Comparison of ENCODE assay signal across 13 cellular contexts in the genomic region with DNA sequence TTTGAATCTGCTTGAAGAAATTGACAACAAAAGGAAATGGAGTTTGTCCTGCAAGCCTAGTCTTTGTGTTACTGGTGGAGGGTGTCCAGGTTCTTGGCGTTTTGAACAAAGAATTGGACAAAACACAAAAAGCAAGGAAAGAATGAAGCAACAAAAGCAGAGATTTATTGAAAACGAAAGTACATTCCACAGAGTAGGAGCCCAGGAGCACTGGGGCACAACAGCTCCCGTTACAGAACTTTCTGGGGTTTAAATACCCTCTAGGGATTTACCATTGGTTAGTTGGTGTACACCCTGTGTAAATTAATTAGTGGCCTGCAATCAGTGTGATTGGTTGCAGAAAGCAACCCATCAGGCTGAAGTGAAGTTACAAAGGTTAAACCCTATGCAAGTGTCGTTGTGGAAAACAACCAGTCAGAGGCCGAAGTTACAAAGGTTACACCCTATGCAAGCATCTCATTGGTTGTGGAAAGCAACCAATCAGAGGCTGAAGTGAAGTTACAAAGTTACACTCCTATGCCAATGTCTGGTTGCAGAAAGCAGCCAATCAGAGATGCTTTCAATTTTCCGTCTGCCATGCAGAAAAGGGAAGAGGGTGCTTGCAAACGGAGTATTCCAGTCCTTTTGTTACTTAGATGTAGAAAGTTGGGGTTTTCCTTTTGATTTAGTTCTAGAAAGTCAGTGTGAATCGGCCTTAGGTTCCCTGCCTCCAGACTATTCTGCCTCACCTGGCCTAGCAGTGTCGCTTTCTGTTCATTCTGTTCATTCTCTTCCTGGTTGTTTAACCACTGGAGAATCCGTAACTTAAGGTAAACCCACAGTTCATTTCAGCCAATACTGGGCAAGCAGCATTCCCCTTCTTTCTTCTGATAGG. TPM values are rescaled to one million over a fixed set of nuclear protein-coding genes. Genes with fewer than 3 reads are reported as not detected.
DNase-seq lines count a peak whose midpoint lies in the region; ATAC-seq and TF ChIP-seq lines count a peak whose summit lies in the region.
"Had no signal": no experiment of that assay in that cellular context is flagged by ENCODE, and none has a peak within 500 bp of the region (broad histone marks: within the 10 kb centered on the region; RNA-seq: fewer than 3 reads in every experiment).

No MANE protein-coding gene starts in this region.

- no peak overlapping the region for H2AFZ ChIP-seq in GM23248

- peaks cover 8% of the 10 kb centered on the region for H3K4me1 Mint-ChIP-seq in activated T-helper 17 cell treated with anti-CD3 and anti-CD28 coated beads, Interleukin-2, amount 50 U/mL, for 72 hours

- no peaks in the 10 kb centered on the region for H3K9me2 ChIP-seq in GM23248 (ENCODE audit: insufficient read depth)

- DNase-seq in BE2C (peak; percentile 77), HuH-7 (ENCODE audit: low spot score) (peak; percentile 39), right lobe of liver (peak in 1 of 3 donors; percentile 47), GM23248 (no peak), NCI-H2081 treated with DMSO at 0.1 percent for 48 hours (lab: John Stamatoyannopoulos, UW) (no peak)
- DNase-seq: activated CD4-positive, alpha-beta T cell treated with anti-CD3 and anti-CD28 coated beads for 48 hours; cortex of kidney; NCI-H526 treated with DMSO at 0.1 percent for 48 hours; SJCRH30 had no signal

- TF ChIP-seq CTCF in BE2C (IDR thresholded peaks at IDR 0.05; ENCODE audit: low read depth, low read length) (no peak), right lobe of liver (IDR thresholded peaks at IDR 0.05) (no peak)

- H3K27me3 Mint-ChIP-seq in activated T-helper 17 cell treated with anti-CD3 and anti-CD28 coated beads, Interleukin-2, amount 50 U/mL, for 72 hours, result no peaks in the 10 kb centered on the region

- no peaks in the 10 kb centered on the region for H3K9me3 Mint-ChIP-seq in activated T-helper 17 cell treated with anti-CD3 and anti-CD28 coated beads, Interleukin-2, amount 50 U/mL, for 72 hours

- H3K36me3 ChIP-seq in BE2C, result peaks cover 5% of the 10 kb centered on the region; the same call in 1 of the 2 replicates
- H3K36me3 ChIP-seq in right lobe of liver, result no peaks in the 10 kb centered on the region
- peaks cover 22% of the 10 kb centered on the region for H3K36me3 ChIP-seq in GM23248 (ENCODE audit: low read depth)

- H3K4me1 ChIP-seq in BE2C (no peaks in the 10 kb centered on the region; the same call in 1 of the 2 replicates), right lobe of liver (peaks cover 0 to 42% (median 8%) of the 10 kb centered on the region in 4 donors), GM23248 (ENCODE audit: insufficient read depth) (peaks cover 13% of the 10 kb centered on the region)

- 57% methylated on average over 10 of the region's 10 CpGs for WGBS in right lobe of liver (ENCODE audit: insufficient coverage, low coverage, low lambda C conversion rate, missing lambda C conversion rate)
- 97 to 98% methylated on average over 10 of the region's 10 CpGs for WGBS in GM23248 (ENCODE audit: low coverage in 1 of 2, low lambda C conversion rate in 2 of 2, missing lambda C conversion rate in 2 of 2), 2 experiments

- H3K9ac ChIP-seq in GM23248, result no peak overlapping the region

- peak; percentile 34 for TF ChIP-seq POLR2A in right lobe of liver (IDR thresholded peaks at IDR 0.05)

- H3K4me3 ChIP-seq in BE2C (ENCODE audit: low read depth, low read length) (peak overlapping the region; percentile 66), right lobe of liver (no peak overlapping the region), GM23248 (no peak overlapping the region)
- H3K4me3 ChIP-seq: SJCRH30 had no signal

- ATAC-seq in activated T-helper 17 cell treated with anti-CD3 and anti-CD28 coated beads, Interleukin-2, amount 50 U/mL, for 72 hours (replicated peaks), result peak; percentile 62
- peak; percentile 24 to 74 (median 53) for ATAC-seq in right lobe of liver
- no peak for ATAC-seq in HG02571 (IDR thresholded peaks at IDR 0.05; ENCODE audit: unreplicated experiment)
- no peak for ATAC-seq in HG02870 (IDR thresholded peaks at IDR 0.05; ENCODE audit: unreplicated experiment)

- H3K4me3 Mint-ChIP-seq in activated T-helper 17 cell treated with anti-CD3 and anti-CD28 coated beads, Interleukin-2, amount 50 U/mL, for 72 hours, result peak overlapping the region; percentile 37

- H3K36me3 Mint-ChIP-seq in activated T-helper 17 cell treated with anti-CD3 and anti-CD28 coated beads, Interleukin-2, amount 50 U/mL, for 72 hours (ENCODE audit: low read depth), result peaks cover 37% of the 10 kb centered on the region

- H3K9me3 ChIP-seq in BE2C (no peaks in the 10 kb centered on the region), right lobe of liver (no peaks in the 10 kb centered on the region), GM23248 (ENCODE audit: low read depth) (no peaks in the 10 kb centered on the region)
- H3K9me3 ChIP-seq: SJCRH30 had no signal

- no peaks in the 10 kb centered on the region for H4K20me1 ChIP-seq in GM23248 (ENCODE audit: insufficient read depth)

- in situ Hi-C loops in GM23248 (cut with MboI), result no loop called here

- H3K79me2 ChIP-seq in GM23248 (ENCODE audit: insufficient read depth), result no peaks in the 10 kb centered on the region

- H3K27me3 ChIP-seq in BE2C (no peaks in the 10 kb centered on the region), right lobe of liver (no peaks in the 10 kb centered on the region), GM23248 (replicated peaks; ENCODE audit: insufficient read depth) (0 out of 2 replicates have a peak, but pooled peaks cover 5% of the 10 kb centered on the region)
- H3K27me3 ChIP-seq: SJCRH30 had no signal

- H3K27ac ChIP-seq in right lobe of liver, result peak overlapping the region in 2 of 3 donors; percentile 41 to 86
- H3K27ac ChIP-seq in GM23248, result no peak overlapping the region
- H3K27ac ChIP-seq: SJCRH30 had no signal

- intact Hi-C loops in right lobe of liver (cut with DNase I), result no loop called here

- H3K4me2 ChIP-seq in GM23248 (ENCODE audit: unreplicated experiment), result no peak overlapping the region

- peaks cover 24% of the 10 kb centered on the region for H3F3A ChIP-seq in GM23248 (ENCODE audit: insufficient read depth)

- peak overlapping the region; percentile 50 for H3K27ac Mint-ChIP-seq in activated T-helper 17 cell treated with anti-CD3 and anti-CD28 coated beads, Interleukin-2, amount 50 U/mL, for 72 hours

RNA-seq across cellular contexts. Expression of gene PTH2R, which starts 47.6 kb away (rescaled TPM):
- 0.40 TPM for polyA plus RNA-seq in BE2C (2012; ENCODE audit: insufficient read depth, insufficient read length, low read depth)
- total RNA-seq in activated T-helper 17 cell treated with anti-CD3 and anti-CD28 coated beads, Interleukin-2, amount 50 U/mL, for 72 hours, result under 1 TPM in 1 of 2 donors, not detected in 1; 0.29 TPM
- under 1 TPM in 3 of 6 experiments, not detected in 3; 0.07 to 0.19 (median 0.16) TPM for total RNA-seq in right lobe of liver
- total RNA-seq in GM23248 (2014; rRNA removed; shearing (Covaris generic)), result not detected in 2 replicates
- not detected in 2 replicates for polyA plus RNA-seq in GM23248 (2016; fragmentation: Nextera tagmentation; extraction: Ambion mirVana)
- total RNA-seq: osteocyte had no signal

Comparison
In these comparisons a context has a peak if more than half of its experiments do, and no peak if none do; other contexts are left out.
1. DNase-seq: peak in BE2C (single experiment) and HuH-7 (single experiment); none in GM23248 (single experiment) and NCI-H2081 treated with DMSO at 0.1 percent for 48 hours (single experiment).
2. ATAC-seq: peak in activated T-helper 17 cell treated with anti-CD3 and anti-CD28 coated beads, Interleukin-2, amount 50 U/mL, for 72 hours (single experiment) and right lobe of liver (4 of 4); none in HG02571 (single experiment) and HG02870 (single experiment).